17 cellular contexts compared by ENCODE assay signal in genomic region chr4:142600952-142601351, GRCh38.
"Had no signal": no experiment of that assay in that cellular context is flagged by ENCODE, and none has a peak within 500 bp of the region (broad histone marks: within the 10 kb centered on the region; RNA-seq: fewer than 3 reads in every experiment).

No MANE protein-coding gene starts in this region.

- H3K27ac Mint-ChIP-seq: activated naive CD4-positive, alpha-beta T cell treated with anti-CD3 and anti-CD28 coated beads for 36 hours; activated naive CD8-positive, alpha-beta T cell treated with anti-CD3 and anti-CD28 coated beads, Interleukin-2, amount 50 U/mL, for 24 hours; activated T-helper 2 cell treated with anti-CD3 and anti-CD28 coated beads, Interferon-gamma antibody, Interleukin-2, Interleukin-4, amounts not matched to agents 10 μg/mL and 5 μg/mL and 100 μg/mL, durations not matched to agents 14 hours and 24 hours and 36 hours; memory B cell; natural killer cell had no signal

- DNase-seq: activated naive CD4-positive, alpha-beta T cell treated with anti-CD3 and anti-CD28 coated beads for 36 hours; activated naive CD8-positive, alpha-beta T cell treated with anti-CD3 and anti-CD28 coated beads, Interleukin-2, amount 50 U/mL, for 24 hours; left lung; natural killer cell; stimulated activated CD4-positive, alpha-beta T cell treated with anti-CD3 and anti-CD28 coated beads, Interleukin-15, amount 100 ng/mL, for 24 hours; stimulated activated CD4-positive, alpha-beta T cell treated with anti-CD3 and anti-CD28 coated beads, Interleukin-4, amount 100 ng/mL, for 24 hours; stimulated activated naive CD4-positive, alpha-beta T cell; T-helper 9 cell; tibial artery had no signal

- H3K27me3 ChIP-seq: ascending aorta, left lung, neutrophil, right atrium auricular region, tibial artery had no signal

- H3K9me3 ChIP-seq: neutrophil had no signal

- H3K4me3 ChIP-seq: ascending aorta, left lung, right atrium auricular region, skin epidermis, tibial artery had no signal

- H3K36me3 Mint-ChIP-seq: memory B cell, natural killer cell had no signal

- H3K4me1 Mint-ChIP-seq: activated naive CD8-positive, alpha-beta T cell treated with anti-CD3 and anti-CD28 coated beads, Interleukin-2, amount 50 U/mL, for 24 hours; memory B cell; natural killer cell had no signal

- H3K36me3 ChIP-seq: ascending aorta, left lung, neutrophil, right atrium auricular region, tibial artery had no signal

- H3K27ac ChIP-seq: ascending aorta, left lung, neutrophil, right atrium auricular region, skin epidermis, tibial artery had no signal

- H3K4me3 Mint-ChIP-seq: activated naive CD4-positive, alpha-beta T cell treated with anti-CD3 and anti-CD28 coated beads for 36 hours; activated naive CD8-positive, alpha-beta T cell treated with anti-CD3 and anti-CD28 coated beads, Interleukin-2, amount 50 U/mL, for 24 hours; memory B cell; natural killer cell had no signal

- ATAC-seq: activated CD4-positive, CD25-positive, alpha-beta regulatory T cell treated with anti-CD3 and anti-CD28 coated beads, Interleukin-2, amount 50 U/mL, for 24 hours; activated naive CD8-positive, alpha-beta T cell treated with anti-CD3 and anti-CD28 coated beads, Interleukin-2, amount 50 U/mL, for 24 hours; left lung; natural killer cell had no signal

- FAIRE-seq: urothelium cell line had no signal

- H3K4me1 ChIP-seq: ascending aorta, left lung, right atrium auricular region had no signal

- H3K27me3 Mint-ChIP-seq: activated naive CD8-positive, alpha-beta T cell treated with anti-CD3 and anti-CD28 coated beads, Interleukin-2, amount 50 U/mL, for 24 hours; memory B cell had no signal
